Comparison of ENCODE assay signal across 8 cellular contexts in the genomic region with DNA sequence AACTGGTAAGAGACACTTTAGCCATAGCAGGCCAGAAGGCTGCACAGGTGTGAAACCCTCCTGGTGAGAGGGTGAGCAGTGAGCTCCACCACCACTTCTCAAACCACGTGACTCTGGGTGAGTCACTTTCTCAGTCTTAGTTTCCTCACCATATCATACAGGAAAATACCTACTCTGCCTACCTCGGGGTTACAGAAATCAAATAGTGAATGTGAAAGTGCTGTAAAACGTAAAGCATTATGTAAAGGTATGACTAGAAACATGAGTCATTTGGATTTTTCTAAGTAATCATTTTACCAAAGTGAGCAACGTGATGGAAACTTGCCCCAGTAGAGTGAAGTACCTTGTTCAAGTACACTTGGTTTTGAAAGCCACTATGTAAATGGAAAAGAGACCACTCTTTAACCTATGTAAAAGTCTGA. TPM values are rescaled to one million over a fixed set of nuclear protein-coding genes. Genes with fewer than 3 reads are reported as not detected.
DNase-seq lines count a peak whose midpoint lies in the region; ATAC-seq and TF ChIP-seq lines count a peak whose summit lies in the region.

No MANE protein-coding gene starts in this region.

- no peaks in the 10 kb centered on the region for H3K4me1 ChIP-seq in smooth muscle cell (ENCODE audit: low read depth)

- peak overlapping the region; percentile 36 for H3K27ac ChIP-seq in smooth muscle cell (ENCODE audit: low read depth)

- TF ChIP-seq CTCF in choroid plexus epithelial cell (conservative IDR thresholded peaks at IDR 0.05; ENCODE audit: low read depth, low read length), result no peak
- TF ChIP-seq CTCF in smooth muscle cell (IDR thresholded peaks at IDR 0.05; ENCODE audit: borderline replicate concordance, insufficient read depth, poor library complexity, severe bottlenecking), result no peak

- H3K79me2 ChIP-seq in smooth muscle cell (ENCODE audit: low read depth), result peaks cover 98% of the 10 kb centered on the region

- 59% methylated on average over 4 of the region's 4 CpGs for WGBS in smooth muscle cell (ENCODE audit: low lambda C conversion rate)

- no peak overlapping the region for H3K4me3 ChIP-seq in choroid plexus epithelial cell (ENCODE audit: low read depth, low read length)
- no peak overlapping the region for H3K4me3 ChIP-seq in smooth muscle cell

- H3K9ac ChIP-seq in smooth muscle cell (ENCODE audit: low read depth), result no peak overlapping the region

- peaks cover 99% of the 10 kb centered on the region for H4K20me1 ChIP-seq in smooth muscle cell (ENCODE audit: low read depth)

- H3K27me3 ChIP-seq in smooth muscle cell (ENCODE audit: low read depth), result no peaks in the 10 kb centered on the region

- H3K9me3 ChIP-seq in smooth muscle cell (replicated peaks; ENCODE audit: low read depth), result no peaks in the 10 kb centered on the region

- ATAC-seq in GM19324 (IDR thresholded peaks at IDR 0.05; ENCODE audit: low FRiP score, unreplicated experiment) (peak; percentile 86), HG03108 (IDR thresholded peaks at IDR 0.05; ENCODE audit: unreplicated experiment) (peak; percentile 78)

- H2AFZ ChIP-seq in smooth muscle cell (ENCODE audit: low read depth), result no peak overlapping the region

- no peak overlapping the region for H3K4me2 ChIP-seq in smooth muscle cell

- no peaks in the 10 kb centered on the region for H3F3A ChIP-seq in smooth muscle cell (ENCODE audit: low read depth)

- peak; percentile 61 for DNase-seq in activated CD4-positive, CD25-positive, alpha-beta regulatory T cell treated with anti-CD3 and anti-CD28 coated beads, Interleukin-2, amount 50 U/mL, for 16 hours (ENCODE audit: low read depth, low spot score)
- DNase-seq in choroid plexus epithelial cell (ENCODE audit: low read depth) (peak; percentile 68), smooth muscle cell (lab: John Stamatoyannopoulos, UW; ENCODE audit: unreplicated experiment) (no peak), NCI-H1105 treated with DMSO at 0.1 percent for 48 hours (lab: John Stamatoyannopoulos, UW) (no peak), NCI-H2171 (lab: John Stamatoyannopoulos, UW) (no peak), NCI-H2196 (lab: John Stamatoyannopoulos, UW; ENCODE audit: unreplicated experiment) (no peak)

- H3K36me3 ChIP-seq in smooth muscle cell (ENCODE audit: low read depth), result no peaks in the 10 kb centered on the region

RNA-seq across cellular contexts. Expression of a gene that starts 40.4 kb away (rescaled TPM):
- total RNA-seq in smooth muscle cell, result 19.9 and 22.3 TPM in 2 replicates
- 11.3 and 16.4 TPM in 2 replicates for polyA plus RNA-seq in smooth muscle cell

Comparison
In these comparisons a context has a peak if more than half of its experiments do, and no peak if none do; other contexts are left out.
1. DNase-seq: peak in activated CD4-positive, CD25-positive, alpha-beta regulatory T cell treated with anti-CD3 and anti-CD28 coated beads, Interleukin-2, amount 50 U/mL, for 16 hours (single experiment) and choroid plexus epithelial cell (single experiment); none in smooth muscle cell (single experiment), NCI-H1105 treated with DMSO at 0.1 percent for 48 hours (single experiment), NCI-H2171 (single experiment) and NCI-H2196 (single experiment).